In genomic region chr5:144122081-144122480, GRCh38 we compare ENCODE assay signal across 26 cellular contexts. TPM values are rescaled to one million over a fixed set of nuclear protein-coding genes. Genes with fewer than 3 reads are reported as not detected.
"Had no signal": no experiment of that assay in that cellular context is flagged by ENCODE, and none has a peak within 500 bp of the region (broad histone marks: within the 10 kb centered on the region; RNA-seq: fewer than 3 reads in every experiment).

No MANE protein-coding gene starts in this region.

- H3K4me1 Mint-ChIP-seq: naive B cell; neural crest cell; stimulated activated naive B cell treated with anti-CD40 and anti-IgM and Interleukin-4, amounts not matched to agents 10 μg/mL and 1 μg/mL and 100 μg/mL, for 72 hours had no signal

- H3K4me1 ChIP-seq: gastrocnemius medialis, parathyroid adenoma, right lobe of liver, tibial nerve had no signal

- H2AFZ ChIP-seq: parathyroid adenoma had no signal

- H3K79me2 ChIP-seq: parathyroid adenoma had no signal

- H3K4me3 Mint-ChIP-seq: mesothelial cell of epicardium; naive B cell; natural killer cell treated with Interleukin-12 subunit alpha and Interleukin-12 subunit beta and Interleukin-15 and Interleukin-18, amount 100 ng/mL, for 72 hours; neural crest cell; stimulated activated naive B cell treated with anti-CD40 and anti-IgM and Interleukin-4, amounts not matched to agents 10 μg/mL and 1 μg/mL and 100 μg/mL, for 72 hours; stimulated activated naive CD8-positive, alpha-beta T cell treated with anti-CD3 and anti-CD28 coated beads, Interleukin-15, Interleukin-2, amounts not matched to agents 100 ng/mL and 50 ng/mL, for 24 hours had no signal

- H3K27ac ChIP-seq: coronary artery, esophagus squamous epithelium, gastrocnemius medialis, left lung, parathyroid adenoma, right lobe of liver, thoracic aorta, tibial nerve, upper lobe of left lung had no signal

- H3K36me3 ChIP-seq: esophagus squamous epithelium, gastrocnemius medialis, left lung, right lobe of liver, thoracic aorta, tibial nerve, upper lobe of left lung had no signal

- H3K9me3 ChIP-seq: esophagus squamous epithelium, gastrocnemius medialis, mucosa of descending colon, right lobe of liver, thoracic aorta, tibial nerve, upper lobe of left lung had no signal

- ATAC-seq: gastrocnemius medialis; left cardiac atrium; left lung; mucosa of descending colon; natural killer cell treated with Interleukin-12 subunit alpha and Interleukin-12 subunit beta and Interleukin-15 and Interleukin-18, amount 100 ng/mL, for 72 hours; right lobe of liver; stimulated activated naive B cell treated with anti-CD40 and anti-IgM and Interleukin-4, amounts not matched to agents 10 μg/mL and 1 μg/mL and 100 μg/mL, for 72 hours had no signal

- H3K36me3 Mint-ChIP-seq: mesothelial cell of epicardium; naive B cell; natural killer cell treated with Interleukin-12 subunit alpha and Interleukin-12 subunit beta and Interleukin-15 and Interleukin-18, amount 100 ng/mL, for 72 hours; stimulated activated naive B cell treated with anti-CD40 and anti-IgM and Interleukin-4, amounts not matched to agents 10 μg/mL and 1 μg/mL and 100 μg/mL, for 72 hours had no signal

- H3K27ac Mint-ChIP-seq: mesothelial cell of epicardium; naive B cell; natural killer cell treated with Interleukin-12 subunit alpha and Interleukin-12 subunit beta and Interleukin-15 and Interleukin-18, amount 100 ng/mL, for 72 hours; progenitor cell of endocrine pancreas; stimulated activated naive B cell treated with anti-CD40 and anti-IgM and Interleukin-4, amounts not matched to agents 10 μg/mL and 1 μg/mL and 100 μg/mL, for 72 hours; stimulated activated naive CD8-positive, alpha-beta T cell treated with anti-CD3 and anti-CD28 coated beads, Interleukin-15, Interleukin-2, amounts not matched to agents 100 ng/mL and 50 ng/mL, for 24 hours had no signal

- H3K27me3 Mint-ChIP-seq: progenitor cell of endocrine pancreas; stimulated activated naive CD8-positive, alpha-beta T cell treated with anti-CD3 and anti-CD28 coated beads, Interleukin-15, Interleukin-2, amounts not matched to agents 100 ng/mL and 50 ng/mL, for 24 hours had no signal

- DNase-seq: effector memory CD4-positive, alpha-beta T cell; erythroblast; esophagus squamous epithelium; gastrocnemius medialis; head of caudate nucleus; left cardiac atrium; left lung; mesenchymal stem cell; mucosa of descending colon; naive B cell; right lobe of liver; small intestine; stimulated activated CD4-positive, alpha-beta T cell treated with anti-CD3 and anti-CD28 coated beads, Interleukin-15, amount 100 ng/mL, for 24 hours; stimulated activated CD4-positive, alpha-beta T cell treated with anti-CD3 and anti-CD28 coated beads, Interleukin-2, amount 100 ng/mL, for 48 hours; stimulated activated naive B cell treated with anti-CD40 and anti-IgM and Interleukin-4, amounts not matched to agents 10 μg/mL and 1 μg/mL and 100 μg/mL, for 72 hours; upper lobe of left lung had no signal

- H3K27me3 ChIP-seq: esophagus squamous epithelium, gastrocnemius medialis, left lung, right lobe of liver, tibial nerve, upper lobe of left lung had no signal

- H3K9ac ChIP-seq: parathyroid adenoma had no signal

- H3K4me3 ChIP-seq: coronary artery, esophagus squamous epithelium, gastrocnemius medialis, left lung, mucosa of descending colon, right lobe of liver, thoracic aorta, tibial nerve, upper lobe of left lung had no signal

- H3K9me3 Mint-ChIP-seq: natural killer cell treated with Interleukin-12 subunit alpha and Interleukin-12 subunit beta and Interleukin-15 and Interleukin-18, amount 100 ng/mL, for 72 hours; stimulated activated naive CD8-positive, alpha-beta T cell treated with anti-CD3 and anti-CD28 coated beads, Interleukin-15, Interleukin-2, amounts not matched to agents 100 ng/mL and 50 ng/mL, for 24 hours had no signal

RNA-seq across cellular contexts. Expression of gene KCTD16, which starts 48.6 kb away (rescaled TPM):
- total RNA-seq: esophagus squamous epithelium; lower leg skin; natural killer cell treated with Interleukin-12 subunit alpha and Interleukin-12 subunit beta and Interleukin-15 and Interleukin-18, amount 100 ng/mL, for 72 hours had no signal
